ENCODE assay signal across 21 cellular contexts in genomic region chr4:146398404-146398803, GRCh38.
DNase-seq lines count a peak whose midpoint lies in the region; ATAC-seq and TF ChIP-seq lines count a peak whose summit lies in the region.
"Had no signal": no experiment of that assay in that cellular context is flagged by ENCODE, and none has a peak within 500 bp of the region (broad histone marks: within the 10 kb centered on the region; RNA-seq: fewer than 3 reads in every experiment).

No MANE protein-coding gene starts in this region.

- no peak overlapping the region for H3K9ac ChIP-seq in GM23248
- H3K9ac ChIP-seq: BLaER1 treated with 17β-estradiol and CSF1 and Interleukin-3, amounts not matched to agents 10 nM and 100 nM; KMS-11 had no signal

- H3K27ac ChIP-seq in GM23248: no peak overlapping the region
- H3K27ac ChIP-seq: BLaER1 treated with 17β-estradiol and CSF1 and Interleukin-3, amounts not matched to agents 10 nM and 100 nM; KMS-11; RWPE1 had no signal

- H3K9me3 ChIP-seq in GM23248 (ENCODE audit: low read depth): no peaks in the 10 kb centered on the region
- H3K9me3 ChIP-seq: BLaER1 treated with 17β-estradiol and CSF1 and Interleukin-3, amounts not matched to agents 10 nM and 100 nM had no signal

- no peaks in the 10 kb centered on the region for H3K27me3 ChIP-seq in GM23248 (replicated peaks; ENCODE audit: insufficient read depth)
- H3K27me3 ChIP-seq: BLaER1 treated with 17β-estradiol and CSF1 and Interleukin-3, amounts not matched to agents 10 nM and 100 nM had no signal

- TF ChIP-seq CTCF in AG09319 (IDR thresholded peaks at IDR 0.05; ENCODE audit: low read depth, low read length): no peak
- no peak for TF ChIP-seq CTCF in foreskin fibroblast (IDR thresholded peaks at IDR 0.05; ENCODE audit: low read depth, low read length)

- DNase-seq in AG09319 (ENCODE audit: extremely low read depth, low read depth): peak; percentile 31
- DNase-seq in GM23248: peak; percentile 14
- peak; percentile 45 for DNase-seq in dedifferentiated amniotic fluid mesenchymal stem cell (ENCODE audit: extremely low spot score)
- DNase-seq in foreskin fibroblast: peak; percentile 7 to 54
- no peak for DNase-seq in glomerular visceral epithelial cell (ENCODE audit: extremely low spot score)
- DNase-seq: CD4-positive, alpha-beta T cell; HCEC 1CT; MM.1S; NCI-H1048; NCI-H1417 treated with DMSO at 0.1 percent for 48 hours; NCI-H1694 treated with DMSO at 0.1 percent for 48 hours; NCI-H2081; NCI-H510A; NCI-H69; SHP77; SW 1271 had no signal

- H3K4me1 ChIP-seq in GM23248 (ENCODE audit: insufficient read depth): 0 out of 2 replicates have a peak, but pooled peaks cover 4% of the 10 kb centered on the region

- H2AFZ ChIP-seq in GM23248: no peak overlapping the region

- H3K36me3 ChIP-seq in GM23248 (ENCODE audit: low read depth): no peaks in the 10 kb centered on the region

- H4K20me1 ChIP-seq in GM23248 (ENCODE audit: insufficient read depth): no peaks in the 10 kb centered on the region
- H4K20me1 ChIP-seq: BLaER1 treated with 17β-estradiol and CSF1 and Interleukin-3, amounts not matched to agents 10 nM and 100 nM had no signal

- H3K4me2 ChIP-seq in GM23248 (ENCODE audit: unreplicated experiment): no peak overlapping the region
- H3K4me2 ChIP-seq: BLaER1 treated with 17β-estradiol and CSF1 and Interleukin-3, amounts not matched to agents 10 nM and 100 nM; KMS-11 had no signal

- ATAC-seq in HG03442 (IDR thresholded peaks at IDR 0.05; ENCODE audit: unreplicated experiment) (no peak), GM18907 (IDR thresholded peaks at IDR 0.05; ENCODE audit: unreplicated experiment) (no peak)

- no peaks in the 10 kb centered on the region for H3F3A ChIP-seq in GM23248 (ENCODE audit: insufficient read depth)

- in situ Hi-C loops in GM23248 (cut with MboI): no loop called here

- 0 to 3% methylated on average over 1 of the region's 1 CpG for WGBS in GM23248 (ENCODE audit: low coverage in 1 of 2, low lambda C conversion rate in 2 of 2, missing lambda C conversion rate in 2 of 2), 2 experiments

- H3K4me3 ChIP-seq in GM23248 (no peak overlapping the region), foreskin fibroblast (ENCODE audit: low read depth in 1 of 2, low read length in 2 of 2) (no peak overlapping the region)
- H3K4me3 ChIP-seq: BLaER1 treated with 17β-estradiol and CSF1 and Interleukin-3, amounts not matched to agents 10 nM and 100 nM had no signal

- no peaks in the 10 kb centered on the region for H3K9me2 ChIP-seq in GM23248 (ENCODE audit: insufficient read depth)

- H3K79me2 ChIP-seq in GM23248 (ENCODE audit: insufficient read depth): no peaks in the 10 kb centered on the region
